ENCODE assay signal across 24 cellular contexts in genomic region chr5:85453026-85453349, GRCh38.
DNase-seq lines count a peak whose midpoint lies in the region; ATAC-seq, FAIRE-seq and TF ChIP-seq lines count a peak whose summit lies in the region.
"Had no signal": no experiment of that assay in that cellular context is flagged by ENCODE, and none has a peak within 500 bp of the region (broad histone marks: within the 10 kb centered on the region; RNA-seq: fewer than 3 reads in every experiment).

No MANE protein-coding gene starts in this region.

- H3K4me3 Mint-ChIP-seq in MCF 10A (ENCODE audit: unreplicated experiment) = no peak overlapping the region
- H3K4me3 Mint-ChIP-seq: activated naive CD4-positive, alpha-beta T cell treated with anti-CD3 and anti-CD28 coated beads, Interleukin-2, amount 50 U/mL, for 24 hours; nephron progenitor cell; T-helper 2 cell treated with Interferon-gamma antibody and Interleukin-4, amounts not matched to agents 5 μg/mL and 100 μg/mL, for 36 hours had no signal

- dilution Hi-C loops in mammary epithelial cell (cut with HindIII; ENCODE audit: low sequenced_read_pairs) = no loop called here

- H3K9me3 ChIP-seq in mammary epithelial cell (replicated peaks; ENCODE audit: insufficient read depth, low read length) (no peaks in the 10 kb centered on the region), neuronal stem cell (replicated peaks in 1 of 2; ENCODE audit: control insufficient read depth in 2 of 2, insufficient read depth in 1 of 2, low read depth in 1 of 2, low read length in 2 of 2) (no peaks in the 10 kb centered on the region)
- H3K9me3 ChIP-seq: mucosa of descending colon had no signal

- H2BK5ac ChIP-seq in neuronal stem cell (ENCODE audit: low read length) = no peak overlapping the region

- no peak overlapping the region for H3K23ac ChIP-seq in neuronal stem cell (ENCODE audit: low read depth, low read length, poor library complexity)

- no peak overlapping the region for H3K27ac ChIP-seq in mammary epithelial cell (ENCODE audit: insufficient read depth, low read depth, low read length)
- H3K27ac ChIP-seq in neuronal stem cell (replicated peaks; ENCODE audit: low read length) = no peak overlapping the region
- H3K27ac ChIP-seq: WERI-Rb-1 had no signal

- no peak overlapping the region for H2AK5ac ChIP-seq in neuronal stem cell (ENCODE audit: low read depth, low read length)

- TF ChIP-seq CTCF in MCF 10A (IDR thresholded peaks at IDR 0.05; ENCODE audit: unreplicated experiment) (no peak), mammary epithelial cell (conservative IDR thresholded peaks at IDR 0.05 in 1 of 2, IDR thresholded peaks at IDR 0.05 in 1 of 2; ENCODE audit: extremely low read depth in 1 of 2, insufficient read depth in 1 of 2, low read depth in 1 of 2, low read length in 2 of 2) (no peak), bronchial epithelial cell (IDR thresholded peaks at IDR 0.05; ENCODE audit: insufficient read depth, low read length, severe bottlenecking) (no peak), GM13977 (IDR thresholded peaks at IDR 0.05; ENCODE audit: extremely low read depth, insufficient read depth, missing control alignments) (no peak)

- no peaks in the 10 kb centered on the region for H3K79me1 ChIP-seq in neuronal stem cell (ENCODE audit: low read depth, low read length)

- H3K4me2 ChIP-seq in mammary epithelial cell (ENCODE audit: insufficient read depth, low read depth, low read length) (no peak overlapping the region), neuronal stem cell (ENCODE audit: insufficient read depth, low read length, poor library complexity, severe bottlenecking) (no peak overlapping the region)

- no peaks in the 10 kb centered on the region for H3K79me2 ChIP-seq in mammary epithelial cell (ENCODE audit: insufficient read depth, low read length)

- ATAC-seq in GM21390 (IDR thresholded peaks at IDR 0.05; ENCODE audit: unreplicated experiment) = no peak
- ATAC-seq: left ventricle myocardium superior, mucosa of descending colon had no signal

- no peaks in the 10 kb centered on the region for H3K36me3 Mint-ChIP-seq in MCF 10A (ENCODE audit: insufficient read depth, unreplicated experiment)
- H3K36me3 Mint-ChIP-seq: activated naive CD4-positive, alpha-beta T cell treated with anti-CD3 and anti-CD28 coated beads, Interleukin-2, amount 50 U/mL, for 24 hours had no signal

- H3K36me3 ChIP-seq in mammary epithelial cell (ENCODE audit: insufficient read depth, low read length) (no peaks in the 10 kb centered on the region), bronchial epithelial cell (ENCODE audit: control insufficient read depth, insufficient read depth, low read length) (no peaks in the 10 kb centered on the region), neuronal stem cell (replicated peaks in 1 of 2; ENCODE audit: control insufficient read depth in 2 of 2, insufficient read depth in 2 of 2, low read length in 2 of 2) (no peaks in the 10 kb centered on the region)
- H3K36me3 ChIP-seq: WERI-Rb-1 had no signal

- DNase-seq in MCF 10A (ENCODE audit: unreplicated experiment) (peak; percentile 0), mammary epithelial cell (no peak), MV-4-11 (lab: John Stamatoyannopoulos, UW) (peak; percentile 21), bronchial epithelial cell (ENCODE audit: low read depth) (peak; percentile 5), urothelium cell line (ENCODE audit: low spot score) (peak; percentile 7), neuronal stem cell (ENCODE audit: low spot score) (no peak), GM13977 (ENCODE audit: low spot score) (no peak)
- DNase-seq: activated CD4-positive, alpha-beta T cell treated with anti-CD3 and anti-CD28 coated beads, Interleukin-2, amount 50 U/mL, for 1 hour; aorta; cortex of kidney; DMS79 treated with DMSO at 0.1 percent for 48 hours; KBM-7; left ventricle myocardium superior; mucosa of descending colon; NCI-H1092; NCI-H1930; NCI-H69; nephron progenitor cell; WERI-Rb-1 had no signal

- H3K4me1 Mint-ChIP-seq in MCF 10A (ENCODE audit: insufficient read depth, unreplicated experiment) = no peaks in the 10 kb centered on the region
- H3K4me1 Mint-ChIP-seq: activated naive CD4-positive, alpha-beta T cell treated with anti-CD3 and anti-CD28 coated beads, Interleukin-2, amount 50 U/mL, for 24 hours; nephron progenitor cell had no signal

- CTCF ChIA-PET in MCF 10A (lab: Yijun Ruan, JAX) (no interaction called here), mammary epithelial cell (lab: Charles Lee; ENCODE audit: low non-redundant PET) (no interaction called here)

- no peak overlapping the region for H2BK12ac ChIP-seq in neuronal stem cell (ENCODE audit: low read length)

- H3K27me3 ChIP-seq in mammary epithelial cell (ENCODE audit: insufficient read depth, low read length) (no peaks in the 10 kb centered on the region), bronchial epithelial cell (ENCODE audit: control insufficient read depth, insufficient read depth, low read length) (no peaks in the 10 kb centered on the region), neuronal stem cell (ENCODE audit: control insufficient read depth in 3 of 3, insufficient read depth in 3 of 3, low read depth in 1 of 3, low read length in 3 of 3) (no peaks in the 10 kb centered on the region)

- intact Hi-C loops in MCF 10A (cut with micrococcal nuclease) = no loop called here
- intact Hi-C loops in mammary epithelial cell (cut with micrococcal nuclease) = no loop called here

- in situ Hi-C loops in mammary epithelial cell (cut with MboI; ENCODE audit: low sequenced_read_pairs in 2 of 2) (no loop called here), GM13977 (cut with MboI; ENCODE audit: low pct_unique_long_range_greater_than_20kb, low sequenced_read_pairs, unreplicated experiment) (no loop called here)

- H4K8ac ChIP-seq in neuronal stem cell (ENCODE audit: low read depth, low read length) = no peak overlapping the region

- POLR2A ChIA-PET in MCF 10A (lab: Yijun Ruan, JAX) = interaction anchor here (0.6 kb wide), 1 partner anchor 339 kb away, joined by 3 read pairs; no protein-coding TSS in a partner anchor

- H3K9ac ChIP-seq in mammary epithelial cell (ENCODE audit: insufficient read depth, low read length) (no peak overlapping the region), neuronal stem cell (ENCODE audit: low read depth, low read length, poor library complexity) (no peak overlapping the region)

- peaks cover 18% of the 10 kb centered on the region for H3K9me3 Mint-ChIP-seq in MCF 10A (ENCODE audit: unreplicated experiment)
- H3K9me3 Mint-ChIP-seq: nephron progenitor cell had no signal

- no peaks in the 10 kb centered on the region for H3K27me3 Mint-ChIP-seq in MCF 10A (ENCODE audit: insufficient read depth, unreplicated experiment)
- H3K27me3 Mint-ChIP-seq: activated naive CD4-positive, alpha-beta T cell treated with anti-CD3 and anti-CD28 coated beads, Interleukin-2, amount 50 U/mL, for 24 hours had no signal

- no peak overlapping the region for H3K14ac ChIP-seq in neuronal stem cell (ENCODE audit: low read length)

- H4K20me1 ChIP-seq in mammary epithelial cell (ENCODE audit: insufficient read depth, low read length) = no peaks in the 10 kb centered on the region

- no peak overlapping the region for H3K27ac Mint-ChIP-seq in MCF 10A (ENCODE audit: low read depth, unreplicated experiment)
- H3K27ac Mint-ChIP-seq: activated naive CD4-positive, alpha-beta T cell treated with anti-CD3 and anti-CD28 coated beads, Interleukin-2, amount 50 U/mL, for 24 hours; nephron progenitor cell; T-helper 2 cell treated with Interferon-gamma antibody and Interleukin-4, amounts not matched to agents 5 μg/mL and 100 μg/mL, for 36 hours had no signal

- no peak overlapping the region for H4K91ac ChIP-seq in neuronal stem cell (ENCODE audit: low read depth, low read length, poor library complexity)

- H3K18ac ChIP-seq in neuronal stem cell (ENCODE audit: low read length) = no peak overlapping the region

- H3K4me3 ChIP-seq in mammary epithelial cell (replicated peaks in 1 of 3; ENCODE audit: insufficient read depth in 1 of 3, low read depth in 2 of 3, low read length in 3 of 3) = no peak overlapping the region
- no peak overlapping the region for H3K4me3 ChIP-seq in bronchial epithelial cell (ENCODE audit: low read depth, low read length)
- H3K4me3 ChIP-seq in neuronal stem cell (ENCODE audit: low read length in 2 of 2) = no peak overlapping the region
- H3K4me3 ChIP-seq: mucosa of descending colon had no signal

- H2AFZ ChIP-seq in mammary epithelial cell (ENCODE audit: low read depth, low read length) (no peak overlapping the region), neuronal stem cell (ENCODE audit: low read length) (no peak overlapping the region)

- peak; percentile 66 for FAIRE-seq in bronchial epithelial cell (lab: Jason Lieb, UNC)
- no peak for FAIRE-seq in urothelium cell line (lab: Jason Lieb, UNC)
- FAIRE-seq: A204.1, islet of Langerhans had no signal

- no TSS peak for BruUV-seq in MCF 10A (replicated peaks; lab: Mats Ljungman, UMichigan)
- BruUV-seq in mammary epithelial cell (replicated peaks; lab: Mats Ljungman, UMichigan) = no TSS peak

- no peak overlapping the region for H2BK120ac ChIP-seq in neuronal stem cell (ENCODE audit: low read depth, low read length)

- H2BK15ac ChIP-seq in neuronal stem cell (ENCODE audit: low read length) = no peak overlapping the region

- H3K4me1 ChIP-seq in mammary epithelial cell (ENCODE audit: insufficient read depth, low read length) (no peaks in the 10 kb centered on the region), neuronal stem cell (ENCODE audit: control insufficient read depth in 2 of 2, insufficient read depth in 1 of 2, low read depth in 1 of 2, low read length in 2 of 2) (no peaks in the 10 kb centered on the region)

- H3K4ac ChIP-seq in neuronal stem cell (ENCODE audit: low read length) = no peak overlapping the region

Comparison
In these comparisons a context has a peak if more than half of its experiments do, and no peak if none do; other contexts are left out.
1. DNase-seq: peak in MCF 10A (single experiment), MV-4-11 (single experiment), bronchial epithelial cell (single experiment) and urothelium cell line (single experiment); none in mammary epithelial cell (single experiment), neuronal stem cell (single experiment) and GM13977 (single experiment).